Comparison of ENCODE assay signal across 12 cellular contexts in the genomic region with DNA sequence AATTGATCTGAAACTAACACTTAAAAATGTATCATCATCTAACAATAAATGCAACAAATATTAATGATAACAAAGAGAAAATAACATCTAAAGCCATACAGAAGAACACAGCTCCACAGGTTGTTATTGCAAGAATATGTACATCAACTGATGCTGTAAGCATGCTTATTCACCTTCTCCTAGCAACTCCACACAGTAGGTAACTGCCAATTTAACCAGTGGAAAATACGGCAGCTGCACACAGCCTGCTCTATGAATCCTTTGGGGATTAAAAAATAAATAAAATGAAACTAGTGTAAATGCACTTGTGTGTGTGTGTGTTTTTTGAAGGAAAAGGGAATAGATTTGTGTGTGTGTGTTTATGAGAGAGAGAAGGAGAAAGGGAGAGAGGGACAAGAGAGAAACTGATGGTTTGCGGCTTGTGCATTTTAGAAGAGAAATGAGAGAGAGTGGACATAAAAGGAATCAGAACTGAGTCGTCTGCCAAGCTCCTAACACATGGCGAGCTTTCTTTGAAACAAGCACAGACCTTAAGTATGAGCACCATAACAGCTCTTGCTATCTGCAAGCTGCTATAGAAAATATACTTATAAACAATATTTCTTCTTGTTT.
DNase-seq lines count a peak whose midpoint lies in the region; ATAC-seq and TF ChIP-seq lines count a peak whose summit lies in the region.
"Had no signal": no experiment of that assay in that cellular context is flagged by ENCODE, and none has a peak within 500 bp of the region (broad histone marks: within the 10 kb centered on the region; RNA-seq: fewer than 3 reads in every experiment).

No MANE protein-coding gene starts in this region.

- H3K36me3 Mint-ChIP-seq in nephron (ENCODE audit: low read depth): no peaks in the 10 kb centered on the region
- no peaks in the 10 kb centered on the region for H3K36me3 Mint-ChIP-seq in T-cell

- peak; percentile 79 for DNase-seq in DMS153 (lab: John Stamatoyannopoulos, UW)
- DNase-seq in NCI-H1930 (lab: John Stamatoyannopoulos, UW): peak; percentile 64 to 77
- peak; percentile 78 for DNase-seq in cerebellar cortex (ENCODE audit: low spot score)
- no peak for DNase-seq in T-cell
- no peak for DNase-seq in activated naive CD4-positive, alpha-beta T cell treated with anti-CD3 and anti-CD28 coated beads, Interleukin-2, amount 50 U/mL, for 16 hours
- DNase-seq in HT-29 (ENCODE audit: low spot score): no peak
- DNase-seq: activated T-cell treated with anti-CD3 and anti-CD28 coated beads, Interleukin-2, amount 50 U/mL, for 48 hours; MV-4-11; pancreas had no signal

- POLR2A ChIA-PET in T-cell (lab: Charles Lee): no interaction called here

- TF ChIP-seq CTCF in nephron (IDR thresholded peaks at IDR 0.05; ENCODE audit: unreplicated experiment in 3 of 3): no peak

- H3K4me3 Mint-ChIP-seq in nephron (peak overlapping the region in 2 of 3 experiments; percentile 1 to 50), T-cell (no peak overlapping the region)
- H3K4me3 Mint-ChIP-seq: dendritic cell treated with granulocyte-macrophage colony-stimulating factor and Interleukin-4, amounts not matched to agents 40 ng/mL and 50 ng/mL, for 4 days had no signal

- H3K27me3 Mint-ChIP-seq in nephron (ENCODE audit: low read depth) (no peaks in the 10 kb centered on the region), T-cell (peaks cover 0 to 3% of the 10 kb centered on the region in 2 donors)
- H3K27me3 Mint-ChIP-seq: dendritic cell treated with granulocyte-macrophage colony-stimulating factor and Interleukin-4, amounts not matched to agents 40 ng/mL and 50 ng/mL, for 4 days had no signal

- H3K4me1 Mint-ChIP-seq in nephron (peaks cover 10% of the 10 kb centered on the region), T-cell (peaks cover 0 to 2% (median 0%) of the 10 kb centered on the region in 3 donors)

- CTCF ChIA-PET in T-cell (lab: Charles Lee): no interaction called here

- no peaks in the 10 kb centered on the region for H3K9me3 Mint-ChIP-seq in nephron
- H3K9me3 Mint-ChIP-seq in T-cell: peaks cover 0 to 3% (median 0%) of the 10 kb centered on the region in 3 donors
- H3K9me3 Mint-ChIP-seq: dendritic cell treated with granulocyte-macrophage colony-stimulating factor and Interleukin-4, amounts not matched to agents 40 ng/mL and 50 ng/mL, for 4 days had no signal

- H3K27ac Mint-ChIP-seq in nephron (peak overlapping the region in 1 of 3 experiments; percentile 11), T-cell (no peak overlapping the region)
- H3K27ac Mint-ChIP-seq: dendritic cell treated with granulocyte-macrophage colony-stimulating factor and Interleukin-4, amounts not matched to agents 40 ng/mL and 50 ng/mL, for 4 days had no signal

- ATAC-seq in T-cell (replicated peaks in 1 of 4): no peak
- no peak for ATAC-seq in HG02840 (IDR thresholded peaks at IDR 0.05; ENCODE audit: low FRiP score, unreplicated experiment)

Comparison
In these comparisons a context has a peak if more than half of its experiments do, and no peak if none do; other contexts are left out.
1. DNase-seq: peak in DMS153 (single experiment), NCI-H1930 (2 of 2) and cerebellar cortex (single experiment); none in T-cell (0 of 34), activated naive CD4-positive, alpha-beta T cell treated with anti-CD3 and anti-CD28 coated beads, Interleukin-2, amount 50 U/mL, for 16 hours (single experiment) and HT-29 (single experiment).
2. H3K4me3 Mint-ChIP-seq: peak in nephron (2 of 3); none in T-cell (0 of 3).